8 cellular contexts compared by ENCODE assay signal in genomic region chr14:68787235-68787727, GRCh38. TPM values are rescaled to one million over a fixed set of nuclear protein-coding genes. Genes with fewer than 3 reads are reported as not detected.
DNase-seq lines count a peak whose midpoint lies in the region; ATAC-seq, FAIRE-seq and TF ChIP-seq lines count a peak whose summit lies in the region.

No MANE protein-coding gene starts in this region.

- no peaks in the 10 kb centered on the region for H3K27me3 ChIP-seq in foreskin keratinocyte
- no peaks in the 10 kb centered on the region for H3K27me3 ChIP-seq in gastrocnemius medialis

- H3K4me1 ChIP-seq in foreskin keratinocyte (peaks cover 8% of the 10 kb centered on the region), gastrocnemius medialis (peaks cover 9 to 25% of the 10 kb centered on the region in 2 donors)

- ATAC-seq in foreskin keratinocyte (peak; percentile 16), gastrocnemius medialis (no peak), HG03039 (IDR thresholded peaks at IDR 0.05; ENCODE audit: unreplicated experiment) (no peak), HG03095 (IDR thresholded peaks at IDR 0.05; ENCODE audit: unreplicated experiment) (no peak)

- H3K9me3 Mint-ChIP-seq in activated T-cell treated with anti-CD3 and anti-CD28 coated beads, Interleukin-2, amount 50 U/mL, for 24 hours = no peaks in the 10 kb centered on the region

- peak overlapping the region; percentile 88 for H3K27ac Mint-ChIP-seq in activated T-cell treated with anti-CD3 and anti-CD28 coated beads, Interleukin-2, amount 50 U/mL, for 24 hours

- DNase-seq in HCEC 1CT (peak; percentile 53), foreskin keratinocyte (no peak), gastrocnemius medialis (no peak), LoVo (ENCODE audit: low spot score) (no peak), urothelium cell line (ENCODE audit: low spot score) (no peak)
- DNase-seq in activated T-cell treated with anti-CD3 and anti-CD28 coated beads, Interleukin-2, amount 50 U/mL, for 24 hours = peak; percentile 58

- peak overlapping the region; percentile 59 for H3K27ac ChIP-seq in foreskin keratinocyte
- peak overlapping the region; percentile 97 to 100 (median 98) for H3K27ac ChIP-seq in gastrocnemius medialis

- H3K36me3 ChIP-seq in gastrocnemius medialis = peaks cover 3 to 51% of the 10 kb centered on the region in 2 donors

- peak overlapping the region; percentile 67 for H3K4me3 Mint-ChIP-seq in activated T-cell treated with anti-CD3 and anti-CD28 coated beads, Interleukin-2, amount 50 U/mL, for 24 hours

- no peak for TF ChIP-seq POLR2A in gastrocnemius medialis (IDR thresholded peaks at IDR 0.05)

- in situ Hi-C loops in gastrocnemius medialis (cut with MboI; ENCODE audit: low sequenced_read_pairs in 4 of 4) = loop anchor here in 1 of 4 donors (25.0 kb wide), 1 partner anchor 250 kb away; no protein-coding TSS in a partner anchor

- no peak for TF ChIP-seq CTCF in foreskin keratinocyte (conservative IDR thresholded peaks at IDR 0.05)
- no peak for TF ChIP-seq CTCF in gastrocnemius medialis (IDR thresholded peaks at IDR 0.05 in 4 of 5, conservative IDR thresholded peaks at IDR 0.05 in 1 of 5)

- H3K36me3 Mint-ChIP-seq in activated T-cell treated with anti-CD3 and anti-CD28 coated beads, Interleukin-2, amount 50 U/mL, for 24 hours (ENCODE audit: low read depth) = peaks cover 61% of the 10 kb centered on the region

- H3K4me1 Mint-ChIP-seq in activated T-cell treated with anti-CD3 and anti-CD28 coated beads, Interleukin-2, amount 50 U/mL, for 24 hours (ENCODE audit: low read depth) = peaks cover 70% of the 10 kb centered on the region

- H3K9me3 ChIP-seq in gastrocnemius medialis = no peaks in the 10 kb centered on the region

- intact Hi-C loops in gastrocnemius medialis (cut with DNase I; ENCODE audit: low total_unique reads) = no loop called here

- H3K27me3 Mint-ChIP-seq in activated T-cell treated with anti-CD3 and anti-CD28 coated beads, Interleukin-2, amount 50 U/mL, for 24 hours = no peaks in the 10 kb centered on the region

- peak overlapping the region in 1 of 4 donors; percentile 14 for H3K4me3 ChIP-seq in gastrocnemius medialis

- FAIRE-seq in urothelium cell line (lab: Jason Lieb, UNC) = no peak

RNA-seq across cellular contexts. Expression of gene ZFP36L1, which starts 5.6 kb away (rescaled TPM):
- 169 and 246 TPM in 2 replicates for total RNA-seq in foreskin keratinocyte
- 108 and 116 TPM in 2 replicates for polyA plus RNA-seq in foreskin keratinocyte
- total RNA-seq in gastrocnemius medialis = 100 to 1,000 TPM in 3 of 4 donors, 10 to 100 TPM in 1; 60.2 to 196 (median 125) TPM

Comparison
In these comparisons a context has a peak if more than half of its experiments do, and no peak if none do; other contexts are left out.
1. DNase-seq: peak in HCEC 1CT (single experiment) and activated T-cell treated with anti-CD3 and anti-CD28 coated beads, Interleukin-2, amount 50 U/mL, for 24 hours (single experiment); none in foreskin keratinocyte (0 of 2), gastrocnemius medialis (0 of 2), LoVo (single experiment) and urothelium cell line (single experiment).